Comparison of ENCODE assay signal across 10 cellular contexts in the genomic region with DNA sequence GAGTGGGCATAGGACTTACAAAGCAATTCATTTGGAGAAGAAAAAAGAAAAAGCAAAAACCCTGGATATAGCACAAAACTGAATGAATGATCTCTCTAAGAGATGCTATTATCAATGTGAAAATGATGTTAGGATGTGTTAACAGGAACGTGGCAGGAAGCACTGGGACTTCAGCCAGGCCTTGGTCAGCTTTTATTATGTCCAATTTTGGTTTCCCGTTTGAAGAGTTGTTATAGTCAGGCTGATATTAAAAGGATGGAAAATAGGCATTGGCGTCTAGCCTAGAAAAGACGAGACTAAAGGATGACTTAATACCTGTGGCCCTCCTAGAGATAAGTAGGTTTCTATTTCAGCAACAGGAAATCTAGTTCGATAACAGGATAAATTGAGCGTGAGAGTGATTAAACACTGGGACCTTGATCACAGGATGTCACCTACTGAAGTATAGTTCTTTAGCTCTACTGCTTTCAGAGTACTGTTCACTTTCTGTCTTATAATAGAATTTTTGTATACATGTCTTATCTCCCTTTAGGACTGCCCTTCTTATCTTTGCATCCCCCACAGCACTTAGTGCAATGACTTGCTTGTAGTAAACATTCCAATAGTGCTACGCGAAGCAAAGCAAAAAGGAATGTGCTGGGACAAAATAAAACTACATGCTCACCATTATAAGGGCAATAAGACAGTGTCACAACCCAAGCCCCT.
DNase-seq lines count a peak whose midpoint lies in the region; ATAC-seq and TF ChIP-seq lines count a peak whose summit lies in the region.
"Had no signal": no experiment of that assay in that cellular context is flagged by ENCODE, and none has a peak within 500 bp of the region (broad histone marks: within the 10 kb centered on the region; RNA-seq: fewer than 3 reads in every experiment).

No MANE protein-coding gene starts in this region.

- peak; percentile 9 to 61; a peak in 2 of 4 replicates for TF ChIP-seq EP300 in SK-N-SH (IDR thresholded peaks at IDR 0.05; ENCODE audit: borderline replicate concordance in 1 of 2, low read depth in 1 of 2, low read length in 1 of 2)

- TF ChIP-seq RAD21 in SK-N-SH (IDR thresholded peaks at IDR 0.05; ENCODE audit: low read length): no peak

- no peak overlapping the region for H3K27ac Mint-ChIP-seq in activated T-helper 17 cell treated with anti-CD3 and anti-CD28 coated beads, Interleukin-2, amount 50 U/mL, for 72 hours

- no peak for TF ChIP-seq CTCF in SK-N-SH (IDR thresholded peaks at IDR 0.05)
- no peak for TF ChIP-seq CTCF in heart left ventricle (IDR thresholded peaks at IDR 0.05)
- no peak for TF ChIP-seq CTCF in smooth muscle cell (IDR thresholded peaks at IDR 0.05; ENCODE audit: borderline replicate concordance, insufficient read depth, poor library complexity, severe bottlenecking)

- H3K27me3 ChIP-seq in SK-N-SH (ENCODE audit: insufficient read depth) (no peaks in the 10 kb centered on the region), heart left ventricle (no peaks in the 10 kb centered on the region), smooth muscle cell (ENCODE audit: low read depth) (no peaks in the 10 kb centered on the region)

- H3K27ac ChIP-seq in SK-N-SH (ENCODE audit: low read depth in 2 of 2, low read length in 1 of 2) (peak overlapping the region; percentile 78 to 90), heart left ventricle (peak overlapping the region; percentile 61 to 91 (median 78)), smooth muscle cell (ENCODE audit: low read depth) (peak overlapping the region; percentile 94)

- H3K4me3 Mint-ChIP-seq in activated T-helper 17 cell treated with anti-CD3 and anti-CD28 coated beads, Interleukin-2, amount 50 U/mL, for 72 hours: no peak overlapping the region

- no peaks in the 10 kb centered on the region for H3K9me2 ChIP-seq in SK-N-SH

- H3K4me1 Mint-ChIP-seq in activated T-helper 17 cell treated with anti-CD3 and anti-CD28 coated beads, Interleukin-2, amount 50 U/mL, for 72 hours: no peaks in the 10 kb centered on the region

- H3K9me3 ChIP-seq in SK-N-SH (no peaks in the 10 kb centered on the region), heart left ventricle (no peaks in the 10 kb centered on the region), smooth muscle cell (replicated peaks; ENCODE audit: low read depth) (no peaks in the 10 kb centered on the region)

- 12% methylated on average over 8 of the region's 8 CpGs for WGBS in SK-N-SH (ENCODE audit: low lambda C conversion rate)
- WGBS in heart left ventricle, 4 donors: 6 to 11% (median 9%) methylated on average over 8 of the region's 8 CpGs
- 10% methylated on average over 8 of the region's 8 CpGs for WGBS in smooth muscle cell (ENCODE audit: low lambda C conversion rate)

- no peak for TF ChIP-seq POLR2A in heart left ventricle (IDR thresholded peaks at IDR 0.05)

- H3K79me2 ChIP-seq in SK-N-SH (ENCODE audit: insufficient read depth) (peaks cover 84% of the 10 kb centered on the region), smooth muscle cell (ENCODE audit: low read depth) (peaks cover 84% of the 10 kb centered on the region)

- peaks cover 22 to 33% of the 10 kb centered on the region in 2 experiments for H3K4me1 ChIP-seq in SK-N-SH (ENCODE audit: control insufficient read depth in 1 of 2, insufficient read depth in 2 of 2, low read depth in 1 of 2, low read length in 1 of 2)
- peaks cover 10 to 69% (median 52%) of the 10 kb centered on the region in 12 donors for H3K4me1 ChIP-seq in heart left ventricle
- H3K4me1 ChIP-seq in smooth muscle cell (ENCODE audit: low read depth): peaks cover 21% of the 10 kb centered on the region

- intact Hi-C loops in heart left ventricle (cut with DNase I): loop anchor here in 4 of 10 donors (5.0 to 10.0 kb wide), 3 partner anchors 62 to 104 kb away; no protein-coding TSS in a partner anchor

- POLR2A ChIA-PET in SK-N-SH (lab: Yijun Ruan, JAX): no interaction called here

- H3K27me3 Mint-ChIP-seq in activated T-helper 17 cell treated with anti-CD3 and anti-CD28 coated beads, Interleukin-2, amount 50 U/mL, for 72 hours: no peaks in the 10 kb centered on the region

- H4K20me1 ChIP-seq in SK-N-SH (ENCODE audit: insufficient read depth) (peaks cover 31% of the 10 kb centered on the region), smooth muscle cell (ENCODE audit: low read depth) (peaks cover 91% of the 10 kb centered on the region)

- H3K9ac ChIP-seq in SK-N-SH (peak overlapping the region; percentile 46; the same call in 1 of the 2 replicates), smooth muscle cell (ENCODE audit: low read depth) (peak overlapping the region; percentile 69)

- H3F3A ChIP-seq in SK-N-SH (replicated peaks; ENCODE audit: insufficient read depth) (peaks cover 61% of the 10 kb centered on the region), smooth muscle cell (ENCODE audit: low read depth) (peaks cover 76% of the 10 kb centered on the region)

- ATAC-seq in heart left ventricle: peak; percentile 28 to 65 (median 50)
- ATAC-seq in HG03442 (IDR thresholded peaks at IDR 0.05; ENCODE audit: unreplicated experiment): no peak
- no peak for ATAC-seq in HG03108 (IDR thresholded peaks at IDR 0.05; ENCODE audit: unreplicated experiment)
- no peak for ATAC-seq in activated T-helper 17 cell treated with anti-CD3 and anti-CD28 coated beads, Interleukin-2, amount 50 U/mL, for 72 hours (replicated peaks)

- CTCF ChIA-PET in SK-N-SH (lab: Yijun Ruan, JAX): no interaction called here

- H3K4me3 ChIP-seq in SK-N-SH (ENCODE audit: low read depth in 2 of 2, low read length in 1 of 2) (peak overlapping the region; percentile 1 to 5; a peak in 3 of 4 replicates), heart left ventricle (peak overlapping the region in 1 of 12 donors; percentile 3), smooth muscle cell (peak overlapping the region; percentile 4)

- no peaks in the 10 kb centered on the region for H3K36me3 Mint-ChIP-seq in activated T-helper 17 cell treated with anti-CD3 and anti-CD28 coated beads, Interleukin-2, amount 50 U/mL, for 72 hours (ENCODE audit: low read depth)

- H3K4me2 ChIP-seq in SK-N-SH (peak overlapping the region; percentile 63), smooth muscle cell (peak overlapping the region; percentile 73)

- peaks cover 9 to 15% of the 10 kb centered on the region in 2 experiments for H3K36me3 ChIP-seq in SK-N-SH (replicated peaks in 1 of 2; ENCODE audit: control insufficient read depth in 1 of 2, insufficient read depth in 2 of 2, low read length in 1 of 2)
- peaks cover 0 to 5% (median 0%) of the 10 kb centered on the region in 9 donors for H3K36me3 ChIP-seq in heart left ventricle
- no peaks in the 10 kb centered on the region for H3K36me3 ChIP-seq in smooth muscle cell (ENCODE audit: low read depth)

- H2AFZ ChIP-seq in SK-N-SH (ENCODE audit: low read depth) (no peak overlapping the region), smooth muscle cell (ENCODE audit: low read depth) (no peak overlapping the region)

- no peaks in the 10 kb centered on the region for H3K9me3 Mint-ChIP-seq in activated T-helper 17 cell treated with anti-CD3 and anti-CD28 coated beads, Interleukin-2, amount 50 U/mL, for 72 hours

- DNase-seq in H4 (ENCODE audit: low spot score) (peak; percentile 64), SK-N-SH (no peak), heart left ventricle (peak in 4 of 5 donors; percentile 61 to 71 (median 64)), smooth muscle cell (lab: John Stamatoyannopoulos, UW; ENCODE audit: unreplicated experiment) (no peak), NCI-H524 (lab: John Stamatoyannopoulos, UW) (no peak)
- DNase-seq: NCI-H69, small intestine had no signal

TF ChIP-seq in SK-N-SH, 30 proteins besides CTCF, POLR2A, EP300 and RAD21 (continues in another document):
- no peak for TF ChIP-seq GATA2 (CRISPR knock-in tag; IDR thresholded peaks at IDR 0.05)
- TF ChIP-seq, protein P1, sequence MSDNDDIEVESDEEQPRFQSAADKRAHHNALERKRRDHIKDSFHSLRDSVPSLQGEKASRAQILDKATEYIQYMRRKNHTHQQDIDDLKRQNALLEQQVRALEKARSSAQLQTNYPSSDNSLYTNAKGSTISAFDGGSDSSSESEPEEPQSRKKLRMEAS (IDR thresholded peaks at IDR 0.05; ENCODE audit: low read depth): no peak
- TF ChIP-seq, protein P2, sequence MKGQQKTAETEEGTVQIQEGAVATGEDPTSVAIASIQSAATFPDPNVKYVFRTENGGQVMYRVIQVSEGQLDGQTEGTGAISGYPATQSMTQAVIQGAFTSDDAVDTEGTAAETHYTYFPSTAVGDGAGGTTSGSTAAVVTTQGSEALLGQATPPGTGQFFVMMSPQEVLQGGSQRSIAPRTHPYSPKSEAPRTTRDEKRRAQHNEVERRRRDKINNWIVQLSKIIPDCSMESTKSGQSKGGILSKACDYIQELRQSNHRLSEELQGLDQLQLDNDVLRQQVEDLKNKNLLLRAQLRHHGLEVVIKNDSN (IDR thresholded peaks at IDR 0.05; ENCODE audit: borderline replicate concordance, low read depth): no peak
- no peak for TF ChIP-seq RCOR1 (IDR thresholded peaks at IDR 0.05; ENCODE audit: low read length)
- TF ChIP-seq, protein P3, sequence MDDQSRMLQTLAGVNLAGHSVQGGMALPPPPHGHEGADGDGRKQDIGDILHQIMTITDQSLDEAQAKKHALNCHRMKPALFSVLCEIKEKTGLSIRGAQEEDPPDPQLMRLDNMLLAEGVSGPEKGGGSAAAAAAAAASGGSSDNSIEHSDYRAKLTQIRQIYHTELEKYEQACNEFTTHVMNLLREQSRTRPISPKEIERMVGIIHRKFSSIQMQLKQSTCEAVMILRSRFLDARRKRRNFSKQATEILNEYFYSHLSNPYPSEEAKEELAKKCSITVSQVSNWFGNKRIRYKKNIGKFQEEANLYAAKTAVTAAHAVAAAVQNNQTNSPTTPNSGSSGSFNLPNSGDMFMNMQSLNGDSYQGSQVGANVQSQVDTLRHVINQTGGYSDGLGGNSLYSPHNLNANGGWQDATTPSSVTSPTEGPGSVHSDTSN (IDR thresholded peaks at IDR 0.05): peak; percentile 83
- TF ChIP-seq FOXM1 (IDR thresholded peaks at IDR 0.05; ENCODE audit: low read depth): no peak
- TF ChIP-seq, protein P4, sequence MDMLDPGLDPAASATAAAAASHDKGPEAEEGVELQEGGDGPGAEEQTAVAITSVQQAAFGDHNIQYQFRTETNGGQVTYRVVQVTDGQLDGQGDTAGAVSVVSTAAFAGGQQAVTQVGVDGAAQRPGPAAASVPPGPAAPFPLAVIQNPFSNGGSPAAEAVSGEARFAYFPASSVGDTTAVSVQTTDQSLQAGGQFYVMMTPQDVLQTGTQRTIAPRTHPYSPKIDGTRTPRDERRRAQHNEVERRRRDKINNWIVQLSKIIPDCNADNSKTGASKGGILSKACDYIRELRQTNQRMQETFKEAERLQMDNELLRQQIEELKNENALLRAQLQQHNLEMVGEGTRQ (IDR thresholded peaks at IDR 0.05; ENCODE audit: borderline replicate concordance, low read depth, low read length): no peak
- TF ChIP-seq TCF12 (IDR thresholded peaks at IDR 0.05): peak; percentile 39; the same call in 1 of the 2 replicates
- TF ChIP-seq JUND (IDR thresholded peaks at IDR 0.05): peak; percentile 47
- TF ChIP-seq TAF1 (IDR thresholded peaks at IDR 0.05; ENCODE audit: borderline replicate concordance, low read depth, low read length): no peak

Comparison
In these comparisons a context has a peak if more than half of its experiments do, and no peak if none do; other contexts are left out.
1. DNase-seq: peak in H4 (single experiment) and heart left ventricle (4 of 5); none in SK-N-SH (single experiment), smooth muscle cell (single experiment) and NCI-H524 (0 of 2).
2. ATAC-seq: peak in heart left ventricle (4 of 4); none in HG03442 (single experiment), HG03108 (single experiment) and activated T-helper 17 cell treated with anti-CD3 and anti-CD28 coated beads, Interleukin-2, amount 50 U/mL, for 72 hours (single experiment).
3. Peak in every context shown above with its lines, with median percentiles within 50 percentile points of each other: H3K27ac ChIP-seq.